ENCODE assay signal across 6 cellular contexts in the genomic region with DNA sequence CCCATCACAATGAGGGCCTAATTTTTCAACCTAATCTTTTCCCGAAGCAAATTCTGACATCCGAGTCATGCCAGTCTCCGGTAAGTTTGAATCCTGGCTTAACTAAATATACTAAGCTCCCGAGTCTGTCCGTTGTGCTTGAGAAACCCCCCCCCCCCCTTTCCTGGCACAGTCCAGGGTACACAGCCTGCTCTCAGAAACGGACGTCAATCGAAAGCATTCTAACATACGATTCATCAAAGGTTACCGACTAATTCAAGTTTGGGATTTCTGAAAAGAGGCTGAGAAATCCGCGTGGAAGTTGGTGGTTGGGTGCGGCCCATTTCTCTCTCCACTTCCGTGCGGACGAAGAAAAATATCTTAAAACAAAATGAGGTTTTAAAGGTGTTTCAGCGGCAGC. TPM values are rescaled to one million over a fixed set of nuclear protein-coding genes. Genes with fewer than 3 reads are reported as not detected.
DNase-seq lines count a peak whose midpoint lies in the region; ATAC-seq and TF ChIP-seq lines count a peak whose summit lies in the region.

No MANE protein-coding gene starts in this region.

- POLR2A ChIA-PET in IMR-90 (lab: Charles Lee; ENCODE audit: unreplicated experiment): interaction anchor here (0.6 kb wide), 1 partner anchor 10 kb away, joined by 3 read pairs; no protein-coding TSS in a partner anchor

- H3K4me1 ChIP-seq in IMR-90 (ENCODE audit: control insufficient read depth, insufficient read depth, low read length) (peaks cover under 1% of the 10 kb centered on the region; the same call in 1 of the 2 replicates), trophoblast cell (ENCODE audit: control insufficient read depth in 1 of 2, insufficient read depth in 2 of 2, low read length in 2 of 2) (no peaks in the 10 kb centered on the region)

- no peak for ATAC-seq in IMR-90 (ENCODE audit: low read depth)
- ATAC-seq in HG03432 (IDR thresholded peaks at IDR 0.05; ENCODE audit: unreplicated experiment): no peak
- no peak for ATAC-seq in HG02798 (IDR thresholded peaks at IDR 0.05; ENCODE audit: poor library complexity, unreplicated experiment)

- peaks cover 24% of the 10 kb centered on the region; the same call in 1 of the 2 replicates for H4K20me1 ChIP-seq in IMR-90 (ENCODE audit: insufficient read depth, low read length)

- H3K18ac ChIP-seq in IMR-90 (ENCODE audit: low read depth, low read length) (no peak overlapping the region), trophoblast cell (ENCODE audit: low read length) (no peak overlapping the region)

- no peak overlapping the region for H2BK120ac ChIP-seq in IMR-90 (ENCODE audit: low read depth, low read length)
- peak overlapping the region; percentile 58 for H2BK120ac ChIP-seq in trophoblast cell (ENCODE audit: insufficient read depth, low read length, poor library complexity)

- CTCF ChIA-PET in IMR-90 (lab: Yijun Ruan, JAX): interaction anchor here (1.3 kb wide), 1 partner anchor 98 kb away, joined by 4 read pairs; no protein-coding TSS in a partner anchor

- H3K9me3 ChIP-seq in IMR-90 (ENCODE audit: control insufficient read depth, insufficient read depth, low read length) (no peaks in the 10 kb centered on the region), trophoblast cell (ENCODE audit: insufficient read depth, low read depth, low read length) (no peaks in the 10 kb centered on the region)

- H3K27me3 ChIP-seq in IMR-90 (ENCODE audit: control insufficient read depth, insufficient read depth, low read length) (no peaks in the 10 kb centered on the region), trophoblast cell (ENCODE audit: insufficient read depth, low read length) (no peaks in the 10 kb centered on the region)

- H3K56ac ChIP-seq in IMR-90 (ENCODE audit: extremely low read depth, insufficient read depth, low read length): peak overlapping the region; percentile 67; the same call in 1 of the 2 replicates

- TF ChIP-seq CTCF in IMR-90 (conservative IDR thresholded peaks at IDR 0.05; ENCODE audit: low read depth, low read length) (no peak), choroid plexus epithelial cell (conservative IDR thresholded peaks at IDR 0.05; ENCODE audit: low read depth, low read length) (no peak)

- TF ChIP-seq RAD21 in IMR-90 (IDR thresholded peaks at IDR 0.05; ENCODE audit: low read length): no peak

- peak overlapping the region; percentile 65 for H4K5ac ChIP-seq in IMR-90 (ENCODE audit: low read depth, low read length)

- H4K12ac ChIP-seq in trophoblast cell (ENCODE audit: low read depth, low read length): peak overlapping the region; percentile 91

- no TSS peak for BruUV-seq in IMR-90 (replicated peaks; lab: Mats Ljungman, UMichigan)

- H3K4me2 ChIP-seq in IMR-90 (ENCODE audit: low read depth, low read length): peak overlapping the region; percentile 98
- peak overlapping the region; percentile 72 for H3K4me2 ChIP-seq in trophoblast cell (ENCODE audit: low read length)

- H3K9ac ChIP-seq in IMR-90 (ENCODE audit: low read depth, low read length): peak overlapping the region; percentile 89
- peak overlapping the region; percentile 89 for H3K9ac ChIP-seq in trophoblast cell (ENCODE audit: low read length)

- peaks cover 11% of the 10 kb centered on the region; the same call in 1 of the 2 replicates for H3K9me1 ChIP-seq in IMR-90 (ENCODE audit: insufficient read depth, low read length)

- H3K79me1 ChIP-seq in IMR-90 (ENCODE audit: low read depth in 1 of 2, low read length in 2 of 2): peaks cover 12 to 49% of the 10 kb centered on the region in 2 experiments; a peak in 2 of 4 replicates
- H3K79me1 ChIP-seq in trophoblast cell (ENCODE audit: low read length): peaks cover 3% of the 10 kb centered on the region

- H3K36me3 ChIP-seq in IMR-90 (ENCODE audit: control insufficient read depth, insufficient read depth, low read length) (no peaks in the 10 kb centered on the region), trophoblast cell (ENCODE audit: control insufficient read depth in 1 of 2, insufficient read depth in 2 of 2, low read length in 2 of 2) (no peaks in the 10 kb centered on the region)

- intact Hi-C loops in IMR-90 (cut with micrococcal nuclease): loop anchor here (1.0 kb wide), 2 partner anchors 74 to 158 kb away; partner anchors contain the start of gene NUP54

- DNase-seq in IMR-90 (peak; percentile 15), choroid plexus epithelial cell (ENCODE audit: low read depth) (peak; percentile 35), trophoblast cell (peak in 1 of 2 donors; percentile 12), NCI-H2196 (lab: John Stamatoyannopoulos, UW; ENCODE audit: unreplicated experiment) (no peak)

- H2BK5ac ChIP-seq in IMR-90 (ENCODE audit: low read depth, low read length, poor library complexity, severe bottlenecking): peak overlapping the region; percentile 4
- no peak overlapping the region for H2BK5ac ChIP-seq in trophoblast cell (ENCODE audit: low read depth, low read length, poor library complexity)

- no peak overlapping the region for H2BK12ac ChIP-seq in trophoblast cell (ENCODE audit: low read length)

- no peak overlapping the region for H2BK20ac ChIP-seq in IMR-90 (ENCODE audit: low read depth, low read length)

- H4K91ac ChIP-seq in IMR-90 (ENCODE audit: insufficient read depth, low read depth, low read length) (0 out of 2 replicates have a peak overlapping the region, but pooled peaks have one; percentile 72), trophoblast cell (ENCODE audit: low read depth, low read length) (peak overlapping the region; percentile 57)

- dilution Hi-C loops in IMR-90 (cut with HindIII; ENCODE audit: low sequenced_read_pairs, unreplicated experiment): no loop called here

- H2AFZ ChIP-seq in IMR-90 (replicated peaks; ENCODE audit: low read length, poor library complexity): no peak overlapping the region
- H2AFZ ChIP-seq in trophoblast cell (ENCODE audit: insufficient read depth, low read length, poor library complexity): peak overlapping the region; percentile 96

- H3K4me3 ChIP-seq in IMR-90 (ENCODE audit: insufficient read depth, low read depth, low read length): peak overlapping the region; percentile 86
- H3K4me3 ChIP-seq in choroid plexus epithelial cell (ENCODE audit: low read depth, low read length): peak overlapping the region; percentile 78
- peak overlapping the region; percentile 86 for H3K4me3 ChIP-seq in trophoblast cell (ENCODE audit: low read depth, low read length)

- peak overlapping the region; percentile 50 for H3K23ac ChIP-seq in IMR-90 (ENCODE audit: low read depth, low read length)
- H3K23ac ChIP-seq in trophoblast cell (ENCODE audit: low read length): no peak overlapping the region

- no peak for TF ChIP-seq POLR2A in IMR-90 (IDR thresholded peaks at IDR 0.05; ENCODE audit: low read depth, low read length)

- WGBS in IMR-90 (ENCODE audit: extremely low coverage in 2 of 2, insufficient read length in 1 of 2), 2 experiments: 0% methylated on average over 3 of the region's 17 CpGs; no CpG with 5 or more reads in 1 of the 2 experiments
- WGBS in trophoblast cell (ENCODE audit: extremely low coverage, insufficient coverage, insufficient read length): no CpG with 5 or more reads among the region's 17 CpGs

- no peak overlapping the region for H2BK15ac ChIP-seq in IMR-90 (ENCODE audit: low read depth, low read length)

- peak overlapping the region; percentile 86 to 92 for H4K8ac ChIP-seq in IMR-90 (ENCODE audit: low read depth in 2 of 2, low read length in 2 of 2)
- H4K8ac ChIP-seq in trophoblast cell (ENCODE audit: low read depth, low read length): peak overlapping the region; percentile 100

- H2AK5ac ChIP-seq in IMR-90 (ENCODE audit: low read depth, low read length) (peak overlapping the region; percentile 1; the same call in 1 of the 2 replicates), trophoblast cell (ENCODE audit: low read length) (peak overlapping the region; percentile 42)

- peak overlapping the region; percentile 82 for H3K14ac ChIP-seq in IMR-90 (replicated peaks; ENCODE audit: low read depth, low read length)
- peak overlapping the region; percentile 77 for H3K14ac ChIP-seq in trophoblast cell (ENCODE audit: low read length)

- H3K4ac ChIP-seq in IMR-90 (ENCODE audit: low read depth, low read length) (peak overlapping the region; percentile 87), trophoblast cell (ENCODE audit: low read depth, low read length) (peak overlapping the region; percentile 97)

- in situ Hi-C loops in IMR-90 (cut with MboI; ENCODE audit: low sequenced_read_pairs): no loop called here

- peak overlapping the region; percentile 87 for H2AK9ac ChIP-seq in IMR-90 (replicated peaks; ENCODE audit: low read depth, low read length, poor library complexity)

- peak overlapping the region; percentile 84 for H3K27ac ChIP-seq in IMR-90 (ENCODE audit: insufficient read depth, low read length)
- no peak overlapping the region for H3K27ac ChIP-seq in trophoblast cell (ENCODE audit: low read depth, low read length)

- H3K79me2 ChIP-seq in trophoblast cell (ENCODE audit: control insufficient read depth, insufficient read depth, low read length, poor library complexity): peaks cover 7% of the 10 kb centered on the region

TF ChIP-seq in IMR-90, 13 proteins besides CTCF, POLR2A, EP300 and RAD21 (continues in another document):
- no peak for TF ChIP-seq NFE2L2 (IDR thresholded peaks at IDR 0.05; ENCODE audit: low read depth, low read length)

RNA-seq across cellular contexts. Expression of gene SDAD1, which starts 0.6 kb away (rescaled TPM):
- total RNA-seq in IMR-90 (2012; rRNA removed): 27.4 and 35.3 TPM in 2 replicates
- 14.4 and 16.8 TPM in 2 replicates for polyA plus RNA-seq in IMR-90 (2012; rRNA removed)
- 3.2 and 3.4 TPM in 2 replicates for polyA plus RNA-seq in IMR-90 (2012; cell fraction: cytosol; rRNA removed)
- polyA plus RNA-seq in IMR-90 (2012; cell fraction: nucleus; rRNA removed; ENCODE audit: low replicate concordance): 2.8 and 14.4 TPM in 2 replicates
- polyA plus RNA-seq in trophoblast cell (2013): 27.0 and 27.4 TPM in 2 replicates

RNA-seq across cellular contexts. Expression of gene CXCL9, which starts 17.2 kb away (rescaled TPM):
- not detected in 2 replicates for total RNA-seq in IMR-90 (2012; rRNA removed)
- polyA plus RNA-seq in IMR-90 (2012; rRNA removed): not detected in 2 replicates
- not detected in 2 replicates for polyA plus RNA-seq in IMR-90 (2012; cell fraction: cytosol; rRNA removed)
- polyA plus RNA-seq in IMR-90 (2012; cell fraction: nucleus; rRNA removed; ENCODE audit: low replicate concordance): not detected in 2 replicates
- polyA plus RNA-seq in trophoblast cell (2013): not detected in 2 replicates

RNA-seq across cellular contexts. Expression of gene CXCL10, which starts 33.2 kb away (rescaled TPM):
- total RNA-seq in IMR-90 (2012; rRNA removed): 0.18 and 0.28 TPM in 2 replicates
- polyA plus RNA-seq in IMR-90 (2012; rRNA removed): 0.14 and 0.15 TPM in 2 replicates
- 0.05 TPM in 1 of 2 replicates, not detected in the other for polyA plus RNA-seq in IMR-90 (2012; cell fraction: cytosol; rRNA removed)
- polyA plus RNA-seq in IMR-90 (2012; cell fraction: nucleus; rRNA removed; ENCODE audit: low replicate concordance): 0.07 TPM in 1 of 2 replicates, not detected in the other
- 0.07 and 0.12 TPM in 2 replicates for polyA plus RNA-seq in trophoblast cell (2013)

RNA-seq across cellular contexts. Expression of gene CXCL11, which starts 45.7 kb away (rescaled TPM):
- total RNA-seq in IMR-90 (2012; rRNA removed): under 0.01 TPM in 2 replicates
- polyA plus RNA-seq in IMR-90 (2012; rRNA removed): not detected in 2 replicates
- polyA plus RNA-seq in IMR-90 (2012; cell fraction: cytosol; rRNA removed): not detected in 2 replicates
- polyA plus RNA-seq in IMR-90 (2012; cell fraction: nucleus; rRNA removed; ENCODE audit: low replicate concordance): not detected in 2 replicates
- polyA plus RNA-seq in trophoblast cell (2013): 0.04 and 0.14 TPM in 2 replicates

RNA-seq across cellular contexts. Expression of gene NAAA, which starts 49.3 kb away (rescaled TPM):
- total RNA-seq in IMR-90 (2012; rRNA removed): 15.8 and 17.6 TPM in 2 replicates
- polyA plus RNA-seq in IMR-90 (2012; rRNA removed): 25.3 and 26.4 TPM in 2 replicates
- 48.7 and 77.9 TPM in 2 replicates for polyA plus RNA-seq in IMR-90 (2012; cell fraction: cytosol; rRNA removed)
- polyA plus RNA-seq in IMR-90 (2012; cell fraction: nucleus; rRNA removed; ENCODE audit: low replicate concordance): 12.7 and 38.6 TPM in 2 replicates
- polyA plus RNA-seq in trophoblast cell (2013): 5.9 and 6.0 TPM in 2 replicates
